ENCODE assay signal across 1 cellular context in the genomic region with DNA sequence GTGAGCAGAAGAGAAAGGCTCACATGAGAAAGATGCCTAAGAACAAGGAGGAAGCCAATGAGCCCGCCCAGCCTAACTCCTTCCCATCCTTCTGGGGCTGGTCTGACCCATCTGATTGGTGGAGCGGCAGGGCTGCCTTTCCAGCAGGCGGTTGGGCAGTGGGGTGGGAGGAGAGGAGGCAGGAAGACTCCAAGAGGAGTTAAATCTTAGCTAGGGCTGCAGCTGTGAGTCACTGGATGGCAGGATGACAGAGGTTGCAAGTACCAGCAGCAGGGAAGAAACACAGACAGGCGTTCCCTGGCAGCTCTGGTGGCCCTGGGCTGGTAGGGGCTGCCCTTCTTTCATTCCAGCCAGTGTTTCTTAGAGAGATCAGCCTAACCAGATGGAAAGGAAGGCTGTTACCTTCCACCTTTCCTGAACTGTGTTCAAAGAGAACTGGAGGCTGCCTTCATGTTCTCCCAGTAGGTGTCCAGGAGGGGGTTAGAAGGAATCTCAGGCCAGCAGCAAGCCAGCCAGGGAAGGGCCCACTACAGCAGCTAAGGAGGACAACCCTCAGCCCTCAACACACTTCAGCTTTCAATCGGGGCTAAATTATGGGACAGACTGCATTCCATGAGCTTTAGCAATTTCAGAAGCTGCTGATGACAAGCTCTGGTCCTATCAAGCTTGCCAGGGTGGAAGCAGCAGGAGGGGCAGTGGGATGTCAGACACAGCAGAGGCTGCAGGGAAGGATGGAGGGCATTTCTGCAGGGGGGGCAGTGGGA.
TF ChIP-seq lines count a peak whose summit lies in the region.

No MANE protein-coding gene starts in this region.

TF ChIP-seq in HEK293, 187 proteins besides CTCF, POLR2A, EP300 and RAD21 (continued from another document):
- TF ChIP-seq, protein P1, sequence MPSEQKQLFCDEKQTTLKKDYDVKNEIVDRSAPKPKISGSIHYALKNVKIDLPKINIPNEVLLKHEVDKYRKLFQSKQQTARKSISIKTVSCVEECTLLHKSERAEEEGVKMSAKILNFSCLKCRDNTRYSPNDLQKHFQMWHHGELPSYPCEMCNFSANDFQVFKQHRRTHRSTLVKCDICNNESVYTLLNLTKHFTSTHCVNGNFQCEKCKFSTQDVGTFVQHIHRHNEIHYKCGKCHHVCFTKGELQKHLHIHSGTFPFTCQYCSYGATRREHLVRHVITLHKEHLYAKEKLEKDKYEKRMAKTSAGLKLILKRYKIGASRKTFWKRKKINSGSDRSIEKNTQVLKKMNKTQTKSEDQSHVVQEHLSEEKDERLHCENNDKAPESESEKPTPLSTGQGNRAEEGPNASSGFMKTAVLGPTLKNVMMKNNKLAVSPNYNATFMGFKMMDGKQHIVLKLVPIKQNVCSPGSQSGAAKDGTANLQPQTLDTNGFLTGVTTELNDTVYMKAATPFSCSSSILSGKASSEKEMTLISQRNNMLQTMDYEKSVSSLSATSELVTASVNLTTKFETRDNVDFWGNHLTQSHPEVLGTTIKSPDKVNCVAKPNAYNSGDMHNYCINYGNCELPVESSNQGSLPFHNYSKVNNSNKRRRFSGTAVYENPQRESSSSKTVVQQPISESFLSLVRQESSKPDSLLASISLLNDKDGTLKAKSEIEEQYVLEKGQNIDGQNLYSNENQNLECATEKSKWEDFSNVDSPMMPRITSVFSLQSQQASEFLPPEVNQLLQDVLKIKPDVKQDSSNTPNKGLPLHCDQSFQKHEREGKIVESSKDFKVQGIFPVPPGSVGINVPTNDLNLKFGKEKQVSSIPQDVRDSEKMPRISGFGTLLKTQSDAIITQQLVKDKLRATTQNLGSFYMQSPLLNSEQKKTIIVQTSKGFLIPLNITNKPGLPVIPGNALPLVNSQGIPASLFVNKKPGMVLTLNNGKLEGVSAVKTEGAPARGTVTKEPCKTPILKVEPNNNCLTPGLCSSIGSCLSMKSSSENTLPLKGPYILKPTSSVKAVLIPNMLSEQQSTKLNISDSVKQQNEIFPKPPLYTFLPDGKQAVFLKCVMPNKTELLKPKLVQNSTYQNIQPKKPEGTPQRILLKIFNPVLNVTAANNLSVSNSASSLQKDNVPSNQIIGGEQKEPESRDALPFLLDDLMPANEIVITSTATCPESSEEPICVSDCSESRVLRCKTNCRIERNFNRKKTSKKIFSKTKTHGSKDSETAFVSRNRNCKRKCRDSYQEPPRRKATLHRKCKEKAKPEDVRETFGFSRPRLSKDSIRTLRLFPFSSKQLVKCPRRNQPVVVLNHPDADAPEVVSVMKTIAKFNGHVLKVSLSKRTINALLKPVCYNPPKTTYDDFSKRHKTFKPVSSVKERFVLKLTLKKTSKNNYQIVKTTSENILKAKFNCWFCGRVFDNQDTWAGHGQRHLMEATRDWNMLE (tag by site-specific recombination; conservative IDR thresholded peaks at IDR 0.05; ENCODE audit: low read depth), result no peak
- no peak for TF ChIP-seq ZNF548 (tag by site-specific recombination; IDR thresholded peaks at IDR 0.05)
- no peak for TF ChIP-seq ZNF626 (tag by site-specific recombination; IDR thresholded peaks at IDR 0.05)
